25 cellular contexts compared by ENCODE assay signal in the genomic region with DNA sequence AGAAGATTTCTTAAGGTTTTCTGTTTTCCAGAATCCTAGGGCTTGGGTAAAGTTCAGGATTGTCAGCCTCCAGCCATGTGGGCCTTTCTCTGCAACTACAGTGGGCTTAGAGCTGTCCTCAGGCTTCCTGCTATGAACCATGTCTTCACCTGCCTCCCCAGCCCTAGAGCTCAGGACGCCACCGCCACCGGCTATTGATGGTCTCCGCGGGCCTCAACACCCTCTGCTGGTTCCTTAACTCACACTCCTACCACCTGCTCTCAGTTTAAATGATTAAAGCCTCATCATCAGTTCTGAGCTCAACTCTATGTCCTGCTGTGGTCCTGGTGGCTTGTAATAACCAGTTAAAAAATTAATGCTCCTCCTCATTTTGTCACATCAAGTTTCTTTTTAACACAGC.
DNase-seq lines count a peak whose midpoint lies in the region; ATAC-seq and TF ChIP-seq lines count a peak whose summit lies in the region.
"Had no signal": no experiment of that assay in that cellular context is flagged by ENCODE, and none has a peak within 500 bp of the region (broad histone marks: within the 10 kb centered on the region; RNA-seq: fewer than 3 reads in every experiment).

No MANE protein-coding gene starts in this region.

- no peak overlapping the region for H2AFZ ChIP-seq in neural progenitor cell (replicated peaks)

- no peak overlapping the region for H3K4me3 Mint-ChIP-seq in WTC11
- H3K4me3 Mint-ChIP-seq in neural progenitor cell, result no peak overlapping the region
- no peak overlapping the region for H3K4me3 Mint-ChIP-seq in CD8-positive, alpha-beta T cell
- no peak overlapping the region for H3K4me3 Mint-ChIP-seq in activated CD4-positive, alpha-beta memory T cell treated with anti-CD3 and anti-CD28 coated beads, Interleukin-2, amount 10 ng/mL, durations not matched to agents 7 days and 5 days
- H3K4me3 Mint-ChIP-seq: B cell; CD8-positive, alpha-beta memory T cell had no signal

- H3K9me3 Mint-ChIP-seq in WTC11, result no peaks in the 10 kb centered on the region
- peaks cover 9% of the 10 kb centered on the region for H3K9me3 Mint-ChIP-seq in neural progenitor cell
- no peaks in the 10 kb centered on the region for H3K9me3 Mint-ChIP-seq in CD8-positive, alpha-beta T cell
- H3K9me3 Mint-ChIP-seq in activated CD4-positive, alpha-beta memory T cell treated with anti-CD3 and anti-CD28 coated beads, Interleukin-2, amount 10 ng/mL, durations not matched to agents 7 days and 5 days, result no peaks in the 10 kb centered on the region

- H3K9ac ChIP-seq in neural progenitor cell, result no peak overlapping the region

- H3K27ac Mint-ChIP-seq in WTC11, result no peak overlapping the region
- peak overlapping the region; percentile 40 for H3K27ac Mint-ChIP-seq in neural progenitor cell
- no peak overlapping the region for H3K27ac Mint-ChIP-seq in CD8-positive, alpha-beta T cell
- H3K27ac Mint-ChIP-seq in activated CD4-positive, alpha-beta memory T cell treated with anti-CD3 and anti-CD28 coated beads, Interleukin-2, amount 10 ng/mL, durations not matched to agents 7 days and 5 days, result no peak overlapping the region
- H3K27ac Mint-ChIP-seq: B cell; CD8-positive, alpha-beta memory T cell had no signal

- CTCF ChIA-PET in WTC11 (lab: Charles Lee), result interaction anchor here (0.6 to 1.1 kb wide), 9 partner anchors 16 to 1768 kb away, joined by 3 to 4 read pairs (median 3); no protein-coding TSS in a partner anchor
- CTCF ChIA-PET in CD8-positive, alpha-beta T cell (lab: Charles Lee), result no interaction called here
- CTCF ChIA-PET in activated CD4-positive, alpha-beta memory T cell treated with anti-CD3 and anti-CD28 coated beads, Interleukin-2, amount 10 ng/mL, durations not matched to agents 7 days and 5 days (lab: Charles Lee), result no interaction called here

- H3K36me3 Mint-ChIP-seq in WTC11 (no peaks in the 10 kb centered on the region), neural progenitor cell (peaks cover 1% of the 10 kb centered on the region)
- no peaks in the 10 kb centered on the region for H3K36me3 Mint-ChIP-seq in CD8-positive, alpha-beta T cell
- no peaks in the 10 kb centered on the region for H3K36me3 Mint-ChIP-seq in activated CD4-positive, alpha-beta memory T cell treated with anti-CD3 and anti-CD28 coated beads, Interleukin-2, amount 10 ng/mL, durations not matched to agents 7 days and 5 days (ENCODE audit: low read depth)
- H3K36me3 Mint-ChIP-seq: CD8-positive, alpha-beta memory T cell had no signal

- no peak overlapping the region for H3K4me2 ChIP-seq in neural progenitor cell

- no peak overlapping the region for H3K27ac ChIP-seq in neural progenitor cell
- H3K27ac ChIP-seq in CD8-positive, alpha-beta T cell (ENCODE audit: low read depth, low read length), result no peak overlapping the region
- H3K27ac ChIP-seq: 22Rv1, C4-2B, SJCRH30 had no signal

- peaks cover 23% of the 10 kb centered on the region for H3K4me1 Mint-ChIP-seq in WTC11
- H3K4me1 Mint-ChIP-seq in neural progenitor cell, result no peaks in the 10 kb centered on the region
- no peaks in the 10 kb centered on the region for H3K4me1 Mint-ChIP-seq in CD8-positive, alpha-beta T cell (ENCODE audit: low read depth)
- no peaks in the 10 kb centered on the region for H3K4me1 Mint-ChIP-seq in activated CD4-positive, alpha-beta memory T cell treated with anti-CD3 and anti-CD28 coated beads, Interleukin-2, amount 10 ng/mL, durations not matched to agents 7 days and 5 days
- H3K4me1 Mint-ChIP-seq: B cell; CD8-positive, alpha-beta memory T cell had no signal

- H3K27me3 ChIP-seq in neural progenitor cell, result no peaks in the 10 kb centered on the region
- no peaks in the 10 kb centered on the region for H3K27me3 ChIP-seq in CD8-positive, alpha-beta T cell (ENCODE audit: insufficient read depth, low read length)
- H3K27me3 ChIP-seq: SJCRH30 had no signal

- no peak for TF ChIP-seq CTCF in WTC11 (IDR thresholded peaks at IDR 0.05)
- no peak for TF ChIP-seq CTCF in neural progenitor cell (IDR thresholded peaks at IDR 0.05)
- TF ChIP-seq CTCF in CD8-positive, alpha-beta T cell (IDR thresholded peaks at IDR 0.05), result no peak

- ATAC-seq in WTC11, result peak; percentile 87
- ATAC-seq in CD8-positive, alpha-beta T cell, result no peak
- ATAC-seq: GM12878, SK-N-SH treated with all-trans-retinoic acid at 6 μM for 48 hours had no signal

- H3K27me3 Mint-ChIP-seq in WTC11 (ENCODE audit: low read depth), result no peaks in the 10 kb centered on the region
- H3K27me3 Mint-ChIP-seq in neural progenitor cell (ENCODE audit: insufficient read depth, low read depth), result no peaks in the 10 kb centered on the region
- H3K27me3 Mint-ChIP-seq in CD8-positive, alpha-beta T cell (ENCODE audit: low read depth), result no peaks in the 10 kb centered on the region
- no peaks in the 10 kb centered on the region for H3K27me3 Mint-ChIP-seq in activated CD4-positive, alpha-beta memory T cell treated with anti-CD3 and anti-CD28 coated beads, Interleukin-2, amount 10 ng/mL, durations not matched to agents 7 days and 5 days
- H3K27me3 Mint-ChIP-seq: B cell; CD8-positive, alpha-beta memory T cell had no signal

- DNase-seq in NCI-H82 (lab: John Stamatoyannopoulos, UW), result peak; percentile 31
- DNase-seq in NCI-H82 treated with DMSO at 0.1 percent for 48 hours (lab: John Stamatoyannopoulos, UW; ENCODE audit: unreplicated experiment), result no peak
- peak; percentile 26 for DNase-seq in WTC11 (ENCODE audit: low spot score)
- no peak for DNase-seq in neural progenitor cell (ENCODE audit: low spot score)
- no peak for DNase-seq in GM03348 (ENCODE audit: low spot score)
- no peak for DNase-seq in CD8-positive, alpha-beta T cell
- DNase-seq in activated CD4-positive, alpha-beta memory T cell treated with anti-CD3 and anti-CD28 coated beads, Interleukin-2, amount 10 ng/mL, durations not matched to agents 7 days and 5 days, result no peak
- no peak for DNase-seq in activated naive CD4-positive, alpha-beta T cell treated with Interleukin-2 at 50 U/mL for 16 hours
- DNase-seq: CD8-positive, alpha-beta memory T cell; GOT3; Karpas-422; NCI-H1092 treated with DMSO at 0.1 percent for 48 hours; NCI-H1436; NCI-H187; NCI-H2081 treated with DMSO at 0.1 percent for 48 hours; NCI-H2171; NCI-H226; NCI-H510A; NCI-H69; SJCRH30 had no signal

- H3K36me3 ChIP-seq in neural progenitor cell, result no peaks in the 10 kb centered on the region
- no peaks in the 10 kb centered on the region for H3K36me3 ChIP-seq in CD8-positive, alpha-beta T cell (ENCODE audit: insufficient read depth, low read length)
- H3K36me3 ChIP-seq: SJCRH30 had no signal

- no peaks in the 10 kb centered on the region for H3K9me3 ChIP-seq in neural progenitor cell (ENCODE audit: low read depth)
- H3K9me3 ChIP-seq in CD8-positive, alpha-beta T cell (ENCODE audit: low read length), result no peaks in the 10 kb centered on the region
- H3K9me3 ChIP-seq: SJCRH30 had no signal

- H4K20me1 ChIP-seq in neural progenitor cell (ENCODE audit: low read depth), result no peaks in the 10 kb centered on the region

- POLR2A ChIA-PET in WTC11 (lab: Charles Lee), result no interaction called here
- POLR2A ChIA-PET in CD8-positive, alpha-beta T cell (lab: Charles Lee), result no interaction called here
- POLR2A ChIA-PET in activated CD4-positive, alpha-beta memory T cell treated with anti-CD3 and anti-CD28 coated beads, Interleukin-2, amount 10 ng/mL, durations not matched to agents 7 days and 5 days (lab: Charles Lee), result no interaction called here

- H3K79me2 ChIP-seq in neural progenitor cell (ENCODE audit: low read depth), result no peaks in the 10 kb centered on the region

- intact Hi-C loops in CD8-positive, alpha-beta T cell (cut with DNase I, micrococcal nuclease), result no loop called here

- H3K4me3 ChIP-seq in neural progenitor cell, result no peak overlapping the region
- H3K4me3 ChIP-seq in CD8-positive, alpha-beta T cell (ENCODE audit: low read depth, low read length), result no peak overlapping the region
- H3K4me3 ChIP-seq: GM12878, SJCRH30 had no signal

- no peaks in the 10 kb centered on the region for H3K4me1 ChIP-seq in neural progenitor cell
- H3K4me1 ChIP-seq in CD8-positive, alpha-beta T cell (ENCODE audit: insufficient read depth, low read length), result no peaks in the 10 kb centered on the region
- H3K4me1 ChIP-seq: SJCRH30 had no signal

- H3F3A ChIP-seq in neural progenitor cell (ENCODE audit: low read depth), result no peaks in the 10 kb centered on the region

TF ChIP-seq in WTC11, 78 proteins besides CTCF, POLR2A, EP300 and RAD21 (continues in another document):
- no peak for TF ChIP-seq KAT7 (CRISPR knock-in tag; IDR thresholded peaks at IDR 0.05; ENCODE audit: borderline replicate concordance)
- no peak for TF ChIP-seq CREM (CRISPR knock-in tag; IDR thresholded peaks at IDR 0.05)
- TF ChIP-seq IRF2 (CRISPR knock-in tag; IDR thresholded peaks at IDR 0.05; ENCODE audit: borderline replicate concordance, low read depth), result no peak
- no peak for TF ChIP-seq NFYB (CRISPR knock-in tag; conservative IDR thresholded peaks at IDR 0.05; ENCODE audit: low read depth)
- TF ChIP-seq, protein P1, sequence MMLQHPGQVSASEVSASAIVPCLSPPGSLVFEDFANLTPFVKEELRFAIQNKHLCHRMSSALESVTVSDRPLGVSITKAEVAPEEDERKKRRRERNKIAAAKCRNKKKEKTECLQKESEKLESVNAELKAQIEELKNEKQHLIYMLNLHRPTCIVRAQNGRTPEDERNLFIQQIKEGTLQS (CRISPR knock-in tag; conservative IDR thresholded peaks at IDR 0.05), result no peak
- TF ChIP-seq, protein P2, sequence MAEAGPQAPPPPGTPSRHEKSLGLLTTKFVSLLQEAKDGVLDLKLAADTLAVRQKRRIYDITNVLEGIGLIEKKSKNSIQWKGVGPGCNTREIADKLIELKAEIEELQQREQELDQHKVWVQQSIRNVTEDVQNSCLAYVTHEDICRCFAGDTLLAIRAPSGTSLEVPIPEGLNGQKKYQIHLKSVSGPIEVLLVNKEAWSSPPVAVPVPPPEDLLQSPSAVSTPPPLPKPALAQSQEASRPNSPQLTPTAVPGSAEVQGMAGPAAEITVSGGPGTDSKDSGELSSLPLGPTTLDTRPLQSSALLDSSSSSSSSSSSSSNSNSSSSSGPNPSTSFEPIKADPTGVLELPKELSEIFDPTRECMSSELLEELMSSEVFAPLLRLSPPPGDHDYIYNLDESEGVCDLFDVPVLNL (CRISPR knock-in tag; IDR thresholded peaks at IDR 0.05; ENCODE audit: borderline replicate concordance, low read depth), result no peak
- no peak for TF ChIP-seq ZNF263 (CRISPR knock-in tag; IDR thresholded peaks at IDR 0.05; ENCODE audit: low read depth)
- no peak for TF ChIP-seq SMAD4 (CRISPR knock-in tag; IDR thresholded peaks at IDR 0.05)

Comparison
In these comparisons a context has a peak if more than half of its experiments do, and no peak if none do; other contexts are left out.
1. DNase-seq: peak in NCI-H82 (single experiment) and WTC11 (single experiment); none in NCI-H82 treated with DMSO at 0.1 percent for 48 hours (single experiment), neural progenitor cell (single experiment), GM03348 (single experiment), CD8-positive, alpha-beta T cell (0 of 7), activated CD4-positive, alpha-beta memory T cell treated with anti-CD3 and anti-CD28 coated beads, Interleukin-2, amount 10 ng/mL, durations not matched to agents 7 days and 5 days (single experiment) and activated naive CD4-positive, alpha-beta T cell treated with Interleukin-2 at 50 U/mL for 16 hours (single experiment).